8 cellular contexts compared by ENCODE assay signal in genomic region chr5:64384761-64385160, GRCh38.
A peak's percentile ranks its signal among the peaks of the same experiment; 100 is the strongest.
DNase-seq lines count a peak whose midpoint lies in the region; ATAC-seq, FAIRE-seq and TF ChIP-seq lines count a peak whose summit lies in the region.

No MANE protein-coding gene starts in this region.

- no peak overlapping the region for H3K27ac Mint-ChIP-seq in activated T-helper 17 cell treated with anti-CD3 and anti-CD28 coated beads, Interleukin-2, amount 50 U/mL, for 72 hours

- CTCF ChIA-PET in GM10248 (lab: Yijun Ruan, JAX), result interaction anchor here (0.9 kb wide), 1 partner anchor 20 kb away, joined by 4 read pairs; no protein-coding TSS in a partner anchor

- TF ChIP-seq CTCF in GM10248 (IDR thresholded peaks at IDR 0.05; ENCODE audit: control extremely low read depth, extremely low read depth, low read depth, missing control alignments), result no peak

- POLR2A ChIA-PET in GM10248 (lab: Yijun Ruan, JAX), result no interaction called here

- H3K36me3 Mint-ChIP-seq in activated T-helper 17 cell treated with anti-CD3 and anti-CD28 coated beads, Interleukin-2, amount 50 U/mL, for 72 hours (ENCODE audit: low read depth), result no peaks in the 10 kb centered on the region

- peak; percentile 88 for ATAC-seq in GM21423 (IDR thresholded peaks at IDR 0.05; ENCODE audit: unreplicated experiment)
- ATAC-seq in activated T-helper 17 cell treated with anti-CD3 and anti-CD28 coated beads, Interleukin-2, amount 50 U/mL, for 72 hours (replicated peaks), result no peak
- ATAC-seq in GM21367 (IDR thresholded peaks at IDR 0.05; ENCODE audit: unreplicated experiment), result no peak

- H3K4me3 Mint-ChIP-seq in activated T-helper 17 cell treated with anti-CD3 and anti-CD28 coated beads, Interleukin-2, amount 50 U/mL, for 72 hours, result no peak overlapping the region

- DNase-seq in GM10248 (ENCODE audit: extremely low spot score), result peak; percentile 9
- peak; percentile 4 for DNase-seq in HTR-8/SVneo (ENCODE audit: insufficient read length, low spot score)
- DNase-seq in dermis microvascular lymphatic vessel endothelial cell (ENCODE audit: low read depth in 2 of 2), result peak; percentile 3 to 52
- DNase-seq in stimulated activated CD4-positive, alpha-beta T cell treated with anti-CD3 and anti-CD28 coated beads, Interleukin-1b, Interleukin-23, amount 100 ng/mL, for 48 hours, result no peak
- no peak for DNase-seq in stimulated activated CD4-positive, alpha-beta T cell treated with anti-CD3 and anti-CD28 coated beads, Interleukin-4, amount 100 ng/mL, for 4 hours

- H3K27me3 Mint-ChIP-seq in activated T-helper 17 cell treated with anti-CD3 and anti-CD28 coated beads, Interleukin-2, amount 50 U/mL, for 72 hours, result no peaks in the 10 kb centered on the region

- no peaks in the 10 kb centered on the region for H3K4me1 Mint-ChIP-seq in activated T-helper 17 cell treated with anti-CD3 and anti-CD28 coated beads, Interleukin-2, amount 50 U/mL, for 72 hours

- FAIRE-seq in HTR-8/SVneo (lab: Jason Lieb, UNC), result no peak

- peaks cover 2% of the 10 kb centered on the region for H3K9me3 Mint-ChIP-seq in activated T-helper 17 cell treated with anti-CD3 and anti-CD28 coated beads, Interleukin-2, amount 50 U/mL, for 72 hours

Comparison
In these comparisons a context has a peak if more than half of its experiments do, and no peak if none do; other contexts are left out.
1. DNase-seq: peak in GM10248 (single experiment), HTR-8/SVneo (single experiment) and dermis microvascular lymphatic vessel endothelial cell (2 of 2); none in stimulated activated CD4-positive, alpha-beta T cell treated with anti-CD3 and anti-CD28 coated beads, Interleukin-1b, Interleukin-23, amount 100 ng/mL, for 48 hours (single experiment) and stimulated activated CD4-positive, alpha-beta T cell treated with anti-CD3 and anti-CD28 coated beads, Interleukin-4, amount 100 ng/mL, for 4 hours (0 of 2).